In the genomic region with DNA sequence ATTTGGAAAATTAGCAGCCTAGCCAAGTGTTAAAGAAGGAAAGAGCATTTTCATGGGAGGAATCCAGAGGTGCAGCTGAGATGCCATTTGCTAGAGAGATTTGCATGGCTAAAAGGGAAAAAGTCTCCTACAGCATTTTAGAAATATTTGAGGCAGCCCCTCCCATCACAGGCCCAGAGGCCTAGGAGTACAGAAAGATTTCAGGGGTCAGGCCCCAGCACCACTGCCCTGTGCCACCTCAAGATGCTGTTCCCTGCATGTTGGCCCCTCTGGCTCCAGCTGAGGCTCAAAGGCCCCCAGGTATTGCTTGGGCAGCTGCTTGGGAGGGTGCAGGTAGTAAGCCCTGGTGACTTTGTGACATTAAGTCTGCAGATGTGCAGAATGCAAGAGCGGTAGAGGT, we compare ENCODE assay signal across 2 cellular contexts.
TF ChIP-seq lines count a peak whose summit lies in the region.

No MANE protein-coding gene starts in this region.

TF ChIP-seq in HEK293, 187 proteins besides CTCF, POLR2A, EP300 and RAD21 (continued from another document):
- TF ChIP-seq MZF1 (tag by site-specific recombination; IDR thresholded peaks at IDR 0.05; ENCODE audit: borderline replicate concordance): no peak
- no peak for TF ChIP-seq ZNF132 (tag by site-specific recombination; IDR thresholded peaks at IDR 0.05; ENCODE audit: borderline replicate concordance)
- TF ChIP-seq KLF16 (tag by site-specific recombination; IDR thresholded peaks at IDR 0.05): no peak
- TF ChIP-seq ZNF23 (tag by site-specific recombination; IDR thresholded peaks at IDR 0.05; ENCODE audit: borderline replicate concordance): no peak
- TF ChIP-seq, protein P1, sequence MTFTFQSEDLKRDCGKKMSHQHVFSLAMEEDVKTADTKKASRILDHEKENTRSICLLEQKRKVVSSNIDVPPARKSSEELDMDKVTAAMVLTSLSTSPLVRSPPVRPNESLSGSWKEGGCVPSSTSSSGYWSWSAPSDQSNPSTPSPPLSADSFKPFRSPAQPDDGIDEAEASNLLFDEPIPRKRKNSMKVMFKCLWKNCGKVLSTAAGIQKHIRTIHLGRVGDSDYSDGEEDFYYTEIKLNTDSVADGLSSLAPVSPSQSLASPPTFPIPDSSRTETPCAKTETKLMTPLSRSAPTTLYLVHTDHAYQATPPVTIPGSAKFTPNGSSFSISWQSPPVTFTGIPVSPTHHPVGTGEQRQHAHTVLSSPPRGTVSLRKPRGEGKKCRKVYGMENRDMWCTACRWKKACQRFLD (tag by site-specific recombination; IDR thresholded peaks at IDR 0.05): no peak
- no peak for TF ChIP-seq BCL11B (tag by site-specific recombination; IDR thresholded peaks at IDR 0.05; ENCODE audit: low read depth)

TF ChIP-seq in K562, 482 proteins besides CTCF, POLR2A, EP300 and RAD21 (continued from another document):
- TF ChIP-seq, protein P2, sequence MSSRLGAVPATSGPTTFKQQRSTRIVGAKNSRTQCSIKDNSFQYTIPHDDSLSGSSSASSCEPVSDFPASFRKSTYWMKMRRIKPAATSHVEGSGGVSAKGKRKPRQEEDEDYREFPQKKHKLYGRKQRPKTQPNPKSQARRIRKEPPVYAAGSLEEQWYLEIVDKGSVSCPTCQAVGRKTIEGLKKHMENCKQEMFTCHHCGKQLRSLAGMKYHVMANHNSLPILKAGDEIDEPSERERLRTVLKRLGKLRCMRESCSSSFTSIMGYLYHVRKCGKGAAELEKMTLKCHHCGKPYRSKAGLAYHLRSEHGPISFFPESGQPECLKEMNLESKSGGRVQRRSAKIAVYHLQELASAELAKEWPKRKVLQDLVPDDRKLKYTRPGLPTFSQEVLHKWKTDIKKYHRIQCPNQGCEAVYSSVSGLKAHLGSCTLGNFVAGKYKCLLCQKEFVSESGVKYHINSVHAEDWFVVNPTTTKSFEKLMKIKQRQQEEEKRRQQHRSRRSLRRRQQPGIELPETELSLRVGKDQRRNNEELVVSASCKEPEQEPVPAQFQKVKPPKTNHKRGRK (tag; IDR thresholded peaks at IDR 0.05): no peak
TF ChIP-seq in K562: peak in this region for 1.
